In the genomic region with DNA sequence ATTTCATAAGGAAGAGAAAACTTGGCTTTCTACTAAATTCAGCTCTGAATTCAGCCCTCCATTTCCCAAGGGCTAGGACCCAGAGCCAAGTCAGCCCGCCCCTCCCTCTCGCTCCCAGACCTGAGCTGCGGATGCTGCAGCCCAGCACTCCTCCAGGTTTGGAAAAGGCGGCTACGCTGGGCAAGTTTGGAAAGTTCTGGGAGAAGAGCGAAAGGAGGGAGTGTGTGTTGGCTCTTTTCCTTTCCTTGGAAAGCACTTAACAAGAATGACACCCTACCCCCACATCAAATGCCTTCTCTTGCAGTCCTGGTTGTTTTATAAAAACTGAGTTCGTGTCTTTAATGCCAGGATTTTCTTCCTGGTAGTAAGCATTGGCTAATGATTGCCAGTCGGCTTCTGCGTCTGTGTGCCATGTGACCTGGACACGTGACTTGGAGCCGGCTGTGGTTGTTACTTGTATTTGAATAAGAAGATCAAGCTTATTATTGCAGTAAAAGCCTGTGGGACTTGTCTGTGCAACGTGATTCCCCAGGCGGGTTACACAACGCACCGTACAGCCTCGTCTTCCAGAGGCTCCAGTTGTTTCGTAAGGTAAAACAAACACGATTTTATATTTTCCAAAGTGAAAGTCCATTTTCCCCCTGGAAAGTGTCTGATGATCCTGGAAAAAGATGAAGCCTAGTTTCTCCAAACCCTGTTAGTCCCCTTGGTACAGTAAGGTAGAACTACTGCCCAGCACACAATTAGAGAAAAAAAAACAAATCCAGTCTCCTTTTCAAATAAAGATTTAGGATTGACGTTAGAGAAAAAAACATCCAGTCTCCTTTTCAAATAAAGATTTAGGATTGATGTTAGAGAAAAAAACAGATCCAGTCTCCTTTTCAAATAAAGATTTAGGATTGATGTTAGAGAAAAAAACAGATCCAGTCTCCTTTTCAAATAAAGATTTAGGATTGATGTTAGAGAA, we compare ENCODE assay signal across 1 cellular context.
TF ChIP-seq lines count a peak whose summit lies in the region.

No MANE protein-coding gene starts in this region.

TF ChIP-seq in HepG2, 621 proteins besides CTCF, POLR2A, EP300 and RAD21 (continued from another document and continues in another):
- TF ChIP-seq, protein P1, sequence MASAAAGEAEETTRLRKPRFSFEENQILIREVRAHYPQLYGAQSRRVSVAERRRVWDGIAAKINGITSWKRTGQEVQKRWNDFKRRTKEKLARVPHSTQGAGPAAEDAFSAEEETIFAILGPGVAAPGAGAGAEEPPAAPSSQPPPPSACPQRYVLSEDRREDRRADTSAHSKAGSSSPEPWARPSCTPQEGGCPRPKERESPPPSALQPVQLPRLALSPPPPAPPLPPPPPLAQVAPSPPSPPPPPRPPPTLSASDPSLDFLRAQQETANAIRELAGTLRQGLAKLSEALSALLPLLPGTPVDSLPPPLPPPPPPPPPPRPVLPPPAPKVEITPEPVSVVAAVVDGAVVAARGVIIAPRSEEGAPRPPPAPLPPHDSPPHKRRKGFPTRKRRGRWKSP (CRISPR knock-in tag; IDR thresholded peaks at IDR 0.05) = peak; percentile 58; the same call in 1 of the 2 replicates
- TF ChIP-seq, protein P2, sequence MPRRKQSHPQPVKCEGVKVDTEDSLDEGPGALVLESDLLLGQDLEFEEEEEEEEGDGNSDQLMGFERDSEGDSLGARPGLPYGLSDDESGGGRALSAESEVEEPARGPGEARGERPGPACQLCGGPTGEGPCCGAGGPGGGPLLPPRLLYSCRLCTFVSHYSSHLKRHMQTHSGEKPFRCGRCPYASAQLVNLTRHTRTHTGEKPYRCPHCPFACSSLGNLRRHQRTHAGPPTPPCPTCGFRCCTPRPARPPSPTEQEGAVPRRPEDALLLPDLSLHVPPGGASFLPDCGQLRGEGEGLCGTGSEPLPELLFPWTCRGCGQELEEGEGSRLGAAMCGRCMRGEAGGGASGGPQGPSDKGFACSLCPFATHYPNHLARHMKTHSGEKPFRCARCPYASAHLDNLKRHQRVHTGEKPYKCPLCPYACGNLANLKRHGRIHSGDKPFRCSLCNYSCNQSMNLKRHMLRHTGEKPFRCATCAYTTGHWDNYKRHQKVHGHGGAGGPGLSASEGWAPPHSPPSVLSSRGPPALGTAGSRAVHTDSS (CRISPR knock-in tag; conservative IDR thresholded peaks at IDR 0.05) = no peak
- TF ChIP-seq HMG20B (CRISPR knock-in tag; conservative IDR thresholded peaks at IDR 0.05) (no peak), TARDBP (CRISPR knock-in tag; IDR thresholded peaks at IDR 0.05) (peak; percentile 52; the same call in 1 of the 2 replicates), GLI4 (CRISPR knock-in tag; IDR thresholded peaks at IDR 0.05; ENCODE audit: borderline replicate concordance) (peak; percentile 43; the same call in 1 of the 2 replicates), MAFF (IDR thresholded peaks at IDR 0.05; ENCODE audit: low read depth, low read length) (no peak; the same call in 1 of the 2 replicates), ZNF879 (CRISPR knock-in tag; IDR thresholded peaks at IDR 0.05) (no peak), ZNF589 (CRISPR knock-in tag; conservative IDR thresholded peaks at IDR 0.05) (no peak), NFE2 (CRISPR knock-in tag; IDR thresholded peaks at IDR 0.05) (no peak), TBL1XR1 (IDR thresholded peaks at IDR 0.05; ENCODE audit: borderline replicate concordance, low read length, partially characterized antibody) (peak; percentile 43), SP5 (CRISPR knock-in tag; IDR thresholded peaks at IDR 0.05; ENCODE audit: borderline replicate concordance, low read depth) (no peak; the same call in 1 of the 2 replicates), ZNF10 (CRISPR knock-in tag; IDR thresholded peaks at IDR 0.05; ENCODE audit: borderline replicate concordance, low read depth) (no peak), KMT2B (CRISPR knock-in tag; IDR thresholded peaks at IDR 0.05) (0 out of 2 replicates have a peak, but pooled peaks have one; percentile 40), ZNF670 (CRISPR knock-in tag; IDR thresholded peaks at IDR 0.05; ENCODE audit: borderline replicate concordance) (no peak), KDM4B (CRISPR knock-in tag; IDR thresholded peaks at IDR 0.05) (0 out of 2 replicates have a peak, but pooled peaks have one; percentile 19), PHB2 (IDR thresholded peaks at IDR 0.05; ENCODE audit: partially characterized antibody) (no peak), HOXD1 (CRISPR knock-in tag; IDR thresholded peaks at IDR 0.05) (no peak), SRSF4 (IDR thresholded peaks at IDR 0.05; ENCODE audit: low read depth, low read length, poor library complexity, severe bottlenecking) (no peak), ZNF44 (CRISPR knock-in tag; IDR thresholded peaks at IDR 0.05) (no peak; the same call in 1 of the 2 replicates), ZNF264 (CRISPR knock-in tag; IDR thresholded peaks at IDR 0.05) (peak; percentile 58; the same call in 1 of the 2 replicates), ZNF124 (CRISPR knock-in tag; IDR thresholded peaks at IDR 0.05) (0 out of 2 replicates have a peak, but pooled peaks have one; percentile 25), MYC (CRISPR knock-in tag; IDR thresholded peaks at IDR 0.05; ENCODE audit: borderline replicate concordance) (peak; percentile 56; the same call in 1 of the 2 replicates), TAF1 (CRISPR knock-in tag; IDR thresholded peaks at IDR 0.05) (peak; percentile 61; the same call in 1 of the 2 replicates), RFXAP (CRISPR knock-in tag; IDR thresholded peaks at IDR 0.05; ENCODE audit: borderline replicate concordance) (0 out of 2 replicates have a peak, but pooled peaks have one; percentile 29), ZBTB42 (CRISPR knock-in tag; IDR thresholded peaks at IDR 0.05) (no peak), NFKB2 (CRISPR knock-in tag; IDR thresholded peaks at IDR 0.05; ENCODE audit: borderline replicate concordance) (no peak), ZNF12 (CRISPR knock-in tag; IDR thresholded peaks at IDR 0.05) (0 out of 2 replicates have a peak, but pooled peaks have one; percentile 42), RXRA (CRISPR knock-in tag; IDR thresholded peaks at IDR 0.05) (no peak; the same call in 1 of the 2 replicates), NFYB (CRISPR knock-in tag; IDR thresholded peaks at IDR 0.05) (no peak), ZNF256 (CRISPR knock-in tag; conservative IDR thresholded peaks at IDR 0.05) (no peak), ZNF562 (CRISPR knock-in tag; IDR thresholded peaks at IDR 0.05; ENCODE audit: borderline replicate concordance) (no peak), ZSCAN25 (CRISPR knock-in tag; IDR thresholded peaks at IDR 0.05) (no peak), ZNF703 (CRISPR knock-in tag; IDR thresholded peaks at IDR 0.05; ENCODE audit: borderline replicate concordance) (no peak), ZNF431 (CRISPR knock-in tag; IDR thresholded peaks at IDR 0.05; ENCODE audit: borderline replicate concordance, low read depth) (no peak)
- TF ChIP-seq, protein P3, sequence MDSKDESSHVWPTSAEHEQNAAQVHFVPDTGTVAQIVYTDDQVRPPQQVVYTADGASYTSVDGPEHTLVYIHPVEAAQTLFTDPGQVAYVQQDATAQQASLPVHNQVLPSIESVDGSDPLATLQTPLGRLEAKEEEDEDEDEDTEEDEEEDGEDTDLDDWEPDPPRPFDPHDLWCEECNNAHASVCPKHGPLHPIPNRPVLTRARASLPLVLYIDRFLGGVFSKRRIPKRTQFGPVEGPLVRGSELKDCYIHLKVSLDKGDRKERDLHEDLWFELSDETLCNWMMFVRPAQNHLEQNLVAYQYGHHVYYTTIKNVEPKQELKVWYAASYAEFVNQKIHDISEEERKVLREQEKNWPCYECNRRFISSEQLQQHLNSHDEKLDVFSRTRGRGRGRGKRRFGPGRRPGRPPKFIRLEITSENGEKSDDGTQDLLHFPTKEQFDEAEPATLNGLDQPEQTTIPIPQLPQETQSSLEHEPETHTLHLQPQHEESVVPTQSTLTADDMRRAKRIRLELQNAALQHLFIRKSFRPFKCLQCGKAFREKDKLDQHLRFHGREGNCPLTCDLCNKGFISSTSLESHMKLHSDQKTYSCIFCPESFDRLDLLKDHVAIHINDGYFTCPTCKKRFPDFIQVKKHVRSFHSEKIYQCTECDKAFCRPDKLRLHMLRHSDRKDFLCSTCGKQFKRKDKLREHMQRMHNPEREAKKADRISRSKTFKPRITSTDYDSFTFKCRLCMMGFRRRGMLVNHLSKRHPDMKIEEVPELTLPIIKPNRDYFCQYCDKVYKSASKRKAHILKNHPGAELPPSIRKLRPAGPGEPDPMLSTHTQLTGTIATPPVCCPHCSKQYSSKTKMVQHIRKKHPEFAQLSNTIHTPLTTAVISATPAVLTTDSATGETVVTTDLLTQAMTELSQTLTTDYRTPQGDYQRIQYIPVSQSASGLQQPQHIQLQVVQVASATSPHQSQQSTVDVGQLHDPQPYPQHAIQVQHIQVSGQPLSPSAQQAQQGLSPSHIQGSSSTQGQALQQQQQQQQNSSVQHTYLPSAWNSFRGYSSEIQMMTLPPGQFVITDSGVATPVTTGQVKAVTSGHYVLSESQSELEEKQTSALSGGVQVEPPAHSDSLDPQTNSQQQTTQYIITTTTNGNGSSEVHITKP (CRISPR knock-in tag; IDR thresholded peaks at IDR 0.05; ENCODE audit: low read depth) = 0 out of 2 replicates have a peak, but pooled peaks have one; percentile 20
- TF ChIP-seq, protein P4, sequence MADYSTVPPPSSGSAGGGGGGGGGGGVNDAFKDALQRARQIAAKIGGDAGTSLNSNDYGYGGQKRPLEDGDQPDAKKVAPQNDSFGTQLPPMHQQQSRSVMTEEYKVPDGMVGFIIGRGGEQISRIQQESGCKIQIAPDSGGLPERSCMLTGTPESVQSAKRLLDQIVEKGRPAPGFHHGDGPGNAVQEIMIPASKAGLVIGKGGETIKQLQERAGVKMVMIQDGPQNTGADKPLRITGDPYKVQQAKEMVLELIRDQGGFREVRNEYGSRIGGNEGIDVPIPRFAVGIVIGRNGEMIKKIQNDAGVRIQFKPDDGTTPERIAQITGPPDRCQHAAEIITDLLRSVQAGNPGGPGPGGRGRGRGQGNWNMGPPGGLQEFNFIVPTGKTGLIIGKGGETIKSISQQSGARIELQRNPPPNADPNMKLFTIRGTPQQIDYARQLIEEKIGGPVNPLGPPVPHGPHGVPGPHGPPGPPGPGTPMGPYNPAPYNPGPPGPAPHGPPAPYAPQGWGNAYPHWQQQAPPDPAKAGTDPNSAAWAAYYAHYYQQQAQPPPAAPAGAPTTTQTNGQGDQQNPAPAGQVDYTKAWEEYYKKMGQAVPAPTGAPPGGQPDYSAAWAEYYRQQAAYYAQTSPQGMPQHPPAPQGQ (CRISPR knock-in tag; IDR thresholded peaks at IDR 0.05; ENCODE audit: borderline replicate concordance) = no peak
- TF ChIP-seq, protein P5, sequence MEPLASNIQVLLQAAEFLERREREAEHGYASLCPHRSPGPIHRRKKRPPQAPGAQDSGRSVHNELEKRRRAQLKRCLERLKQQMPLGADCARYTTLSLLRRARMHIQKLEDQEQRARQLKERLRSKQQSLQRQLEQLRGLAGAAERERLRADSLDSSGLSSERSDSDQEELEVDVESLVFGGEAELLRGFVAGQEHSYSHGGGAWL (CRISPR knock-in tag; IDR thresholded peaks at IDR 0.05) = no peak
- TF ChIP-seq, protein P6, sequence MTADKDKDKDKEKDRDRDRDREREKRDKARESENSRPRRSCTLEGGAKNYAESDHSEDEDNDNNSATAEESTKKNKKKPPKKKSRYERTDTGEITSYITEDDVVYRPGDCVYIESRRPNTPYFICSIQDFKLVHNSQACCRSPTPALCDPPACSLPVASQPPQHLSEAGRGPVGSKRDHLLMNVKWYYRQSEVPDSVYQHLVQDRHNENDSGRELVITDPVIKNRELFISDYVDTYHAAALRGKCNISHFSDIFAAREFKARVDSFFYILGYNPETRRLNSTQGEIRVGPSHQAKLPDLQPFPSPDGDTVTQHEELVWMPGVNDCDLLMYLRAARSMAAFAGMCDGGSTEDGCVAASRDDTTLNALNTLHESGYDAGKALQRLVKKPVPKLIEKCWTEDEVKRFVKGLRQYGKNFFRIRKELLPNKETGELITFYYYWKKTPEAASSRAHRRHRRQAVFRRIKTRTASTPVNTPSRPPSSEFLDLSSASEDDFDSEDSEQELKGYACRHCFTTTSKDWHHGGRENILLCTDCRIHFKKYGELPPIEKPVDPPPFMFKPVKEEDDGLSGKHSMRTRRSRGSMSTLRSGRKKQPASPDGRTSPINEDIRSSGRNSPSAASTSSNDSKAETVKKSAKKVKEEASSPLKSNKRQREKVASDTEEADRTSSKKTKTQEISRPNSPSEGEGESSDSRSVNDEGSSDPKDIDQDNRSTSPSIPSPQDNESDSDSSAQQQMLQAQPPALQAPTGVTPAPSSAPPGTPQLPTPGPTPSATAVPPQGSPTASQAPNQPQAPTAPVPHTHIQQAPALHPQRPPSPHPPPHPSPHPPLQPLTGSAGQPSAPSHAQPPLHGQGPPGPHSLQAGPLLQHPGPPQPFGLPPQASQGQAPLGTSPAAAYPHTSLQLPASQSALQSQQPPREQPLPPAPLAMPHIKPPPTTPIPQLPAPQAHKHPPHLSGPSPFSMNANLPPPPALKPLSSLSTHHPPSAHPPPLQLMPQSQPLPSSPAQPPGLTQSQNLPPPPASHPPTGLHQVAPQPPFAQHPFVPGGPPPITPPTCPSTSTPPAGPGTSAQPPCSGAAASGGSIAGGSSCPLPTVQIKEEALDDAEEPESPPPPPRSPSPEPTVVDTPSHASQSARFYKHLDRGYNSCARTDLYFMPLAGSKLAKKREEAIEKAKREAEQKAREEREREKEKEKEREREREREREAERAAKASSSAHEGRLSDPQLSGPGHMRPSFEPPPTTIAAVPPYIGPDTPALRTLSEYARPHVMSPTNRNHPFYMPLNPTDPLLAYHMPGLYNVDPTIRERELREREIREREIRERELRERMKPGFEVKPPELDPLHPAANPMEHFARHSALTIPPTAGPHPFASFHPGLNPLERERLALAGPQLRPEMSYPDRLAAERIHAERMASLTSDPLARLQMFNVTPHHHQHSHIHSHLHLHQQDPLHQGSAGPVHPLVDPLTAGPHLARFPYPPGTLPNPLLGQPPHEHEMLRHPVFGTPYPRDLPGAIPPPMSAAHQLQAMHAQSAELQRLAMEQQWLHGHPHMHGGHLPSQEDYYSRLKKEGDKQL (CRISPR knock-in tag; IDR thresholded peaks at IDR 0.05; ENCODE audit: low read depth) = 0 out of 2 replicates have a peak, but pooled peaks have one; percentile 44
- TF ChIP-seq, protein P7, sequence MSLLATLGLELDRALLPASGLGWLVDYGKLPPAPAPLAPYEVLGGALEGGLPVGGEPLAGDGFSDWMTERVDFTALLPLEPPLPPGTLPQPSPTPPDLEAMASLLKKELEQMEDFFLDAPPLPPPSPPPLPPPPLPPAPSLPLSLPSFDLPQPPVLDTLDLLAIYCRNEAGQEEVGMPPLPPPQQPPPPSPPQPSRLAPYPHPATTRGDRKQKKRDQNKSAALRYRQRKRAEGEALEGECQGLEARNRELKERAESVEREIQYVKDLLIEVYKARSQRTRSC (CRISPR knock-in tag; IDR thresholded peaks at IDR 0.05; ENCODE audit: low read depth) = no peak
- TF ChIP-seq, protein P8, sequence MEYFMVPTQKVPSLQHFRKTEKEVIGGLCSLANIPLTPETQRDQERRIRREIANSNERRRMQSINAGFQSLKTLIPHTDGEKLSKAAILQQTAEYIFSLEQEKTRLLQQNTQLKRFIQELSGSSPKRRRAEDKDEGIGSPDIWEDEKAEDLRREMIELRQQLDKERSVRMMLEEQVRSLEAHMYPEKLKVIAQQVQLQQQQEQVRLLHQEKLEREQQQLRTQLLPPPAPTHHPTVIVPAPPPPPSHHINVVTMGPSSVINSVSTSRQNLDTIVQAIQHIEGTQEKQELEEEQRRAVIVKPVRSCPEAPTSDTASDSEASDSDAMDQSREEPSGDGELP (IDR thresholded peaks at IDR 0.05; ENCODE audit: borderline replicate concordance, low read depth) = peak; percentile 58; the same call in 1 of the 2 replicates
- TF ChIP-seq, protein P9, sequence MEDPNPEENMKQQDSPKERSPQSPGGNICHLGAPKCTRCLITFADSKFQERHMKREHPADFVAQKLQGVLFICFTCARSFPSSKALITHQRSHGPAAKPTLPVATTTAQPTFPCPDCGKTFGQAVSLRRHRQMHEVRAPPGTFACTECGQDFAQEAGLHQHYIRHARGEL (CRISPR knock-in tag; IDR thresholded peaks at IDR 0.05) = no peak
